8 cellular contexts compared by ENCODE assay signal in genomic region chr6:1609662-1610496, GRCh38. TPM values are rescaled to one million over a fixed set of nuclear protein-coding genes. Genes with fewer than 3 reads are reported as not detected.
DNase-seq lines count a peak whose midpoint lies in the region; ATAC-seq and TF ChIP-seq lines count a peak whose summit lies in the region.

TSS of gene FOXC1 (plus strand) at chr6:1609915. CDS start at chr6:1610446, 531 bp downstream.

- peak in 1 of 2 donors; percentile 40 for TF ChIP-seq POLR2A in gastroesophageal sphincter (IDR thresholded peaks at IDR 0.05)

- TF ChIP-seq CTCF in HFF-Myc (IDR thresholded peaks at IDR 0.05; ENCODE audit: low read depth, low read length, missing control alignments) (no peak), gastroesophageal sphincter (IDR thresholded peaks at IDR 0.05) (no peak)

- peak within 1 kb of the TSS; percentile 68 for H3K4me3 Mint-ChIP-seq in activated naive CD4-positive, alpha-beta T cell treated with anti-CD3 and anti-CD28 coated beads, Interleukin-2, amount 10 ng/mL, durations not matched to agents 7 days and 5 days

- H3K4me1 ChIP-seq in gastroesophageal sphincter (peaks cover 0 to 76% (median 7%) of the 10 kb centered on the region in 3 donors), neuron (ENCODE audit: insufficient read depth, low read length) (peaks cover 18% of the 10 kb centered on the region)

- WGBS in gastroesophageal sphincter (ENCODE audit: low coverage in 1 of 2), 2 donors: 0% methylated on average over 1 of the region's 115 CpGs; no CpG with 5 or more reads in 1 of the 2 donors

- peak within 1 kb of the TSS; percentile 91 for H2AFZ ChIP-seq in neuron (ENCODE audit: low read depth, low read length)

- H3K27ac ChIP-seq in gastroesophageal sphincter: peak within 1 kb of the TSS; percentile 81 to 99 (median 94)

- peak within 1 kb of the TSS; percentile 83 for H3K27ac Mint-ChIP-seq in activated naive CD4-positive, alpha-beta T cell treated with anti-CD3 and anti-CD28 coated beads, Interleukin-2, amount 10 ng/mL, durations not matched to agents 7 days and 5 days

- CTCF ChIA-PET in activated naive CD4-positive, alpha-beta T cell treated with anti-CD3 and anti-CD28 coated beads, Interleukin-2, amount 10 ng/mL, durations not matched to agents 7 days and 5 days (lab: Charles Lee): interaction anchor here (1.0 to 1.5 kb wide), 4 partner anchors 13 to 1025 kb away, joined by 3 to 5 read pairs (median 3); no protein-coding TSS in a partner anchor

- H3K27me3 Mint-ChIP-seq in activated naive CD4-positive, alpha-beta T cell treated with anti-CD3 and anti-CD28 coated beads, Interleukin-2, amount 10 ng/mL, durations not matched to agents 7 days and 5 days: peaks cover 91% of the 10 kb centered on the region

- peaks cover 6% of the 10 kb centered on the region for H3K36me3 Mint-ChIP-seq in activated naive CD4-positive, alpha-beta T cell treated with anti-CD3 and anti-CD28 coated beads, Interleukin-2, amount 10 ng/mL, durations not matched to agents 7 days and 5 days

- H3K4me1 Mint-ChIP-seq in activated naive CD4-positive, alpha-beta T cell treated with anti-CD3 and anti-CD28 coated beads, Interleukin-2, amount 10 ng/mL, durations not matched to agents 7 days and 5 days: peaks cover 52% of the 10 kb centered on the region

- peak; percentile 48 to 70 for DNase-seq in stimulated activated CD4-positive, alpha-beta T cell treated with anti-CD3 and anti-CD28 coated beads, Interleukin-2, amount 100 ng/mL, for 24 hours
- DNase-seq in stimulated activated CD4-positive, alpha-beta T cell treated with anti-CD3 and anti-CD28 coated beads, Interleukin-4, amount 100 ng/mL, for 4 hours: no peak
- DNase-seq in HFF-Myc (ENCODE audit: extremely low read depth, low read depth): peak; percentile 77
- DNase-seq in NCI-H226: peak; percentile 92
- DNase-seq in activated naive CD4-positive, alpha-beta T cell treated with anti-CD3 and anti-CD28 coated beads, Interleukin-2, amount 10 ng/mL, durations not matched to agents 7 days and 5 days: peak; percentile 54
- no peak for DNase-seq in NCI-H1694 treated with DMSO at 0.1 percent for 48 hours (lab: John Stamatoyannopoulos, UW)

- peak; percentile 92 for ATAC-seq in gastroesophageal sphincter

- peaks cover 90% of the 10 kb centered on the region for H3K27me3 ChIP-seq in gastroesophageal sphincter
- peaks cover 69% of the 10 kb centered on the region for H3K27me3 ChIP-seq in neuron (ENCODE audit: insufficient read depth, low read length)

- H3K4me3 ChIP-seq in HFF-Myc (replicated peaks; ENCODE audit: low read depth, low read length) (peak within 1 kb of the TSS; percentile 72), gastroesophageal sphincter (peak within 1 kb of the TSS; percentile 63 to 71), neuron (ENCODE audit: low read length) (peak within 1 kb of the TSS; percentile 59)

- H3K9me3 ChIP-seq in gastroesophageal sphincter (no peaks in the 10 kb centered on the region), neuron (ENCODE audit: low read length) (no peaks in the 10 kb centered on the region)

- H3K36me3 ChIP-seq in gastroesophageal sphincter (no peaks in the 10 kb centered on the region), neuron (ENCODE audit: insufficient read depth, low read length) (no peaks in the 10 kb centered on the region)

- H3K9me3 Mint-ChIP-seq in activated naive CD4-positive, alpha-beta T cell treated with anti-CD3 and anti-CD28 coated beads, Interleukin-2, amount 10 ng/mL, durations not matched to agents 7 days and 5 days: no peaks in the 10 kb centered on the region

- TF ChIP-seq EP300 in gastroesophageal sphincter (IDR thresholded peaks at IDR 0.05): no peak

RNA-seq across cellular contexts. Expression of gene FOXC1, which starts in this region (rescaled TPM):
- total RNA-seq in gastroesophageal sphincter: 10 to 100 TPM in 2 of 4 donors, 1 to 10 TPM in 2; 3.1 to 16.9 (median 7.2) TPM

Comparison
In these comparisons a context has a peak if more than half of its experiments do, and no peak if none do; other contexts are left out.
1. DNase-seq: peak in stimulated activated CD4-positive, alpha-beta T cell treated with anti-CD3 and anti-CD28 coated beads, Interleukin-2, amount 100 ng/mL, for 24 hours (2 of 2), HFF-Myc (single experiment), NCI-H226 (single experiment) and activated naive CD4-positive, alpha-beta T cell treated with anti-CD3 and anti-CD28 coated beads, Interleukin-2, amount 10 ng/mL, durations not matched to agents 7 days and 5 days (single experiment); none in stimulated activated CD4-positive, alpha-beta T cell treated with anti-CD3 and anti-CD28 coated beads, Interleukin-4, amount 100 ng/mL, for 4 hours (0 of 2) and NCI-H1694 treated with DMSO at 0.1 percent for 48 hours (single experiment).
2. Peak in every context shown above with its lines, with median percentiles within 50 percentile points of each other: H3K4me3 ChIP-seq.